In genomic region chr16:29198231-29198630, GRCh38 we compare ENCODE assay signal across 1 cellular context.
TF ChIP-seq lines count a peak whose summit lies in the region.

No MANE protein-coding gene starts in this region.

TF ChIP-seq in GM23338, 12 proteins besides CTCF, POLR2A, EP300 and RAD21 (continued from another document):
- TF ChIP-seq ZNF462 (CRISPR knock-in tag; IDR thresholded peaks at IDR 0.05) (no peak), ZNF331 (CRISPR knock-in tag; IDR thresholded peaks at IDR 0.05; ENCODE audit: low read depth) (no peak), CREB1 (CRISPR knock-in tag; IDR thresholded peaks at IDR 0.05; ENCODE audit: low read depth) (no peak), REST (IDR thresholded peaks at IDR 0.05; ENCODE audit: unreplicated experiment) (no peak), NANOG (IDR thresholded peaks at IDR 0.05; ENCODE audit: borderline replicate concordance) (no peak), JUNB (IDR thresholded peaks at IDR 0.05; ENCODE audit: unreplicated experiment) (no peak), EZH2 (IDR thresholded peaks at IDR 0.05; ENCODE audit: low read depth, unreplicated experiment) (no peak), EZH2phosphoT487 (IDR thresholded peaks at IDR 0.05; ENCODE audit: unreplicated experiment) (no peak)
